ENCODE assay signal across 18 cellular contexts in genomic region chr3:21751891-21752290, GRCh38. TPM values are rescaled to one million over a fixed set of nuclear protein-coding genes. Genes with fewer than 3 reads are reported as not detected.
DNase-seq lines count a peak whose midpoint lies in the region; ATAC-seq and TF ChIP-seq lines count a peak whose summit lies in the region.
"Had no signal": no experiment of that assay in that cellular context is flagged by ENCODE, and none has a peak within 500 bp of the region (broad histone marks: within the 10 kb centered on the region; RNA-seq: fewer than 3 reads in every experiment).

No MANE protein-coding gene starts in this region.

- intact Hi-C loops in psoas muscle (cut with DNase I), result loop anchor here (2.0 to 5.0 kb wide), 4 partner anchors 85 to 365 kb away; no protein-coding TSS in a partner anchor

- TF ChIP-seq CTCF in fibroblast of mammary gland (conservative IDR thresholded peaks at IDR 0.05; ENCODE audit: control insufficient read depth, insufficient read depth, low read depth, low read length) (no peak), psoas muscle (IDR thresholded peaks at IDR 0.05) (no peak)

- no peaks in the 10 kb centered on the region for H3K36me3 Mint-ChIP-seq in activated CD4-positive, alpha-beta T cell treated with anti-CD3 and anti-CD28 coated beads, Interleukin-2, amount 10 ng/mL, durations not matched to agents 7 days and 5 days (ENCODE audit: low read depth)
- H3K36me3 Mint-ChIP-seq: activated naive CD4-positive, alpha-beta T cell treated with anti-CD3 and anti-CD28 coated beads, Interleukin-2, amount 50 U/mL, for 72 hours; CD4-positive, CD25-positive, alpha-beta regulatory T cell had no signal

- no peak overlapping the region for H3K4me3 Mint-ChIP-seq in activated CD4-positive, alpha-beta T cell treated with anti-CD3 and anti-CD28 coated beads, Interleukin-2, amount 10 ng/mL, durations not matched to agents 7 days and 5 days
- H3K4me3 Mint-ChIP-seq: activated CD8-positive, alpha-beta T cell treated with anti-CD3 and anti-CD28 coated beads for 36 hours; activated T-cell treated with anti-CD3 and anti-CD28 coated beads, Interleukin-2, amount 50 U/mL, for 4 hours; CD4-positive, CD25-positive, alpha-beta regulatory T cell; T-helper 1 cell treated with Interleukin-12 subunit alpha and Interleukin-12 subunit beta and Interleukin-4 antibody, amounts not matched to agents 30 μg/mL and 1 μg/mL, for 36 hours had no signal

- H3K27me3 Mint-ChIP-seq in activated CD4-positive, alpha-beta T cell treated with anti-CD3 and anti-CD28 coated beads, Interleukin-2, amount 10 ng/mL, durations not matched to agents 7 days and 5 days, result peaks cover 5% of the 10 kb centered on the region
- H3K27me3 Mint-ChIP-seq: CD4-positive, CD25-positive, alpha-beta regulatory T cell had no signal

- CTCF ChIA-PET in activated CD4-positive, alpha-beta T cell treated with anti-CD3 and anti-CD28 coated beads, Interleukin-2, amount 10 ng/mL, durations not matched to agents 7 days and 5 days (lab: Charles Lee), result no interaction called here

- peak; percentile 40 for DNase-seq in G401 (ENCODE audit: low spot score)
- no peak for DNase-seq in NT2/D1 (ENCODE audit: low read depth, low spot score)
- peak; percentile 49 for DNase-seq in fibroblast of mammary gland (ENCODE audit: low read depth)
- DNase-seq in psoas muscle, result no peak
- no peak for DNase-seq in activated CD4-positive, alpha-beta T cell treated with anti-CD3 and anti-CD28 coated beads, Interleukin-2, amount 10 ng/mL, durations not matched to agents 7 days and 5 days
- no peak for DNase-seq in iPS-NIHi11 (ENCODE audit: low spot score)
- DNase-seq in NCI-H524 treated with DMSO at 0.1 percent for 48 hours (lab: John Stamatoyannopoulos, UW), result no peak
- no peak for DNase-seq in activated effector memory CD4-positive, alpha-beta T cell treated with anti-CD3 and anti-CD28 coated beads, Interleukin-2, amount 50 U/mL, for 16 hours
- DNase-seq: activated CD8-positive, alpha-beta T cell treated with anti-CD3 and anti-CD28 coated beads for 36 hours; activated T-cell treated with anti-CD3 and anti-CD28 coated beads, Interleukin-2, amount 50 U/mL, for 4 hours; CD4-positive, CD25-positive, alpha-beta regulatory T cell; mesendoderm; NCI-H2081; NCI-H510A treated with DMSO at 0.1 percent for 48 hours had no signal

- no peaks in the 10 kb centered on the region for H3K9me3 Mint-ChIP-seq in activated CD4-positive, alpha-beta T cell treated with anti-CD3 and anti-CD28 coated beads, Interleukin-2, amount 10 ng/mL, durations not matched to agents 7 days and 5 days

- H3K27me3 ChIP-seq in NT2/D1 (ENCODE audit: insufficient read depth, insufficient read length), result peaks cover 20% of the 10 kb centered on the region
- H3K27me3 ChIP-seq in psoas muscle (ENCODE audit: insufficient read depth in 3 of 3, low read length in 2 of 3), result peaks cover 0 to 17% (median 0%) of the 10 kb centered on the region in 3 donors
- H3K27me3 ChIP-seq: tibial nerve had no signal

- POLR2A ChIA-PET in activated CD4-positive, alpha-beta T cell treated with anti-CD3 and anti-CD28 coated beads, Interleukin-2, amount 10 ng/mL, durations not matched to agents 7 days and 5 days (lab: Charles Lee), result no interaction called here

- 37 to 54% (median 40%) methylated on average over 6 of the region's 6 CpGs for WGBS in psoas muscle, 3 donors

- no peaks in the 10 kb centered on the region for H3K9me3 ChIP-seq in NT2/D1 (ENCODE audit: insufficient read depth, low read length)
- no peaks in the 10 kb centered on the region for H3K9me3 ChIP-seq in psoas muscle
- H3K9me3 ChIP-seq: tibial nerve had no signal

- in situ Hi-C loops in G401 (cut with HindIII; ENCODE audit: low sequenced_read_pairs), result no loop called here

- peak overlapping the region; percentile 37 for H3K9ac ChIP-seq in NT2/D1 (ENCODE audit: insufficient read length, low read depth)

- no peak for ATAC-seq in psoas muscle
- ATAC-seq: activated CD8-positive, alpha-beta T cell treated with anti-CD3 and anti-CD28 coated beads for 36 hours; activated naive CD4-positive, alpha-beta T cell treated with anti-CD3 and anti-CD28 coated beads, Interleukin-2, amount 50 U/mL, for 72 hours; activated T-cell treated with anti-CD3 and anti-CD28 coated beads, Interleukin-2, amount 50 U/mL, for 4 hours had no signal

- H3K4me1 ChIP-seq in NT2/D1 (ENCODE audit: insufficient read depth, insufficient read length) (no peaks in the 10 kb centered on the region), psoas muscle (no peaks in the 10 kb centered on the region)

- no peak overlapping the region for H3K27ac Mint-ChIP-seq in activated CD4-positive, alpha-beta T cell treated with anti-CD3 and anti-CD28 coated beads, Interleukin-2, amount 10 ng/mL, durations not matched to agents 7 days and 5 days
- H3K27ac Mint-ChIP-seq: activated CD8-positive, alpha-beta T cell treated with anti-CD3 and anti-CD28 coated beads for 36 hours; activated naive CD4-positive, alpha-beta T cell treated with anti-CD3 and anti-CD28 coated beads, Interleukin-2, amount 50 U/mL, for 72 hours; CD4-positive, CD25-positive, alpha-beta regulatory T cell; T-helper 1 cell treated with Interleukin-12 subunit alpha and Interleukin-12 subunit beta and Interleukin-4 antibody, amounts not matched to agents 30 μg/mL and 1 μg/mL, for 36 hours had no signal

- H3K27ac ChIP-seq in psoas muscle, result peak overlapping the region; percentile 23
- H3K27ac ChIP-seq: VCaP had no signal

- H3K4me3 ChIP-seq in NT2/D1 (ENCODE audit: insufficient read length, low read depth), result no peak overlapping the region
- no peak overlapping the region for H3K4me3 ChIP-seq in fibroblast of mammary gland (ENCODE audit: control insufficient read depth, low read depth, low read length)
- peak overlapping the region; percentile 58 for H3K4me3 ChIP-seq in psoas muscle

- no peaks in the 10 kb centered on the region for H3K4me1 Mint-ChIP-seq in activated CD4-positive, alpha-beta T cell treated with anti-CD3 and anti-CD28 coated beads, Interleukin-2, amount 10 ng/mL, durations not matched to agents 7 days and 5 days
- H3K4me1 Mint-ChIP-seq: CD4-positive, CD25-positive, alpha-beta regulatory T cell had no signal

- H3K36me3 ChIP-seq in NT2/D1 (ENCODE audit: insufficient read depth, insufficient read length, low read length) (no peaks in the 10 kb centered on the region), psoas muscle (ENCODE audit: insufficient read depth in 1 of 2, low read depth in 1 of 2) (no peaks in the 10 kb centered on the region)
- H3K36me3 ChIP-seq: tibial nerve had no signal

RNA-seq across cellular contexts. Expression of gene ZNF385D, which starts 0.9 kb away (rescaled TPM):
- total RNA-seq in G401 (2014; rRNA removed; shearing (Covaris generic)), result under 0.01 and 0.03 TPM in 2 replicates
- total RNA-seq in psoas muscle, result 1 to 10 TPM; 1.7 to 7.1 (median 4.9) TPM
- 1 to 10 TPM in 2 of 3 donors, under 1 TPM in 1; 0.55 to 8.7 (median 1.2) TPM for polyA plus RNA-seq in psoas muscle
- not detected for total RNA-seq in activated CD4-positive, alpha-beta T cell treated with anti-CD3 and anti-CD28 coated beads, Interleukin-2, amount 10 ng/mL, durations not matched to agents 7 days and 5 days
- total RNA-seq: activated CD8-positive, alpha-beta T cell treated with anti-CD3 and anti-CD28 coated beads for 36 hours; activated naive CD4-positive, alpha-beta T cell treated with anti-CD3 and anti-CD28 coated beads, Interleukin-2, amount 50 U/mL, for 72 hours; activated T-cell treated with anti-CD3 and anti-CD28 coated beads, Interleukin-2, amount 50 U/mL, for 4 hours had no signal
- polyA plus RNA-seq: CD4-positive, CD25-positive, alpha-beta regulatory T cell had no signal

Comparison
In these comparisons a context has a peak if more than half of its experiments do, and no peak if none do; other contexts are left out.
1. DNase-seq: peak in G401 (single experiment) and fibroblast of mammary gland (single experiment); none in NT2/D1 (single experiment), psoas muscle (0 of 2), activated CD4-positive, alpha-beta T cell treated with anti-CD3 and anti-CD28 coated beads, Interleukin-2, amount 10 ng/mL, durations not matched to agents 7 days and 5 days (single experiment), iPS-NIHi11 (single experiment), NCI-H524 treated with DMSO at 0.1 percent for 48 hours (single experiment) and activated effector memory CD4-positive, alpha-beta T cell treated with anti-CD3 and anti-CD28 coated beads, Interleukin-2, amount 50 U/mL, for 16 hours (single experiment).